ENCODE assay signal across 24 cellular contexts in the genomic region with DNA sequence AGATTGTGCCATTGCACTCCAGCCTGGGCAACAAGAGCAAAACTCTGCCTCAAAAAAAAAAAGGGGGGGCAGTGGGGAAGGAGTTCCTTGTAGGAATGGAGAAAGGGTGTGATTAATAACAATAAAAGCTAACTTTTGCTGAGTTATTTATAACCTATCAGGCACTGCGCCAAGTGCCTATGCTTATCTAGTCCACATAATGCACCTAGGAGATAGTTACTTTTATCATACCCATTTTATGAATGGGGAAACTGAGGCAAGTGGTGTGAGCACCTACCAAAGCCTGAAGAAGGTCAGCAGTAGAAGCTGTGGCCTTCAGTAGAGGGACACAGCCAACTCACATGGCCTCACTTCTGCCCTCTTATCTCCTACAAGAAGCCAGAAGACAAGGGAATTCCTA. TPM values are rescaled to one million over a fixed set of nuclear protein-coding genes. Genes with fewer than 3 reads are reported as not detected.
"Had no signal": no experiment of that assay in that cellular context is flagged by ENCODE, and none has a peak within 500 bp of the region (broad histone marks: within the 10 kb centered on the region; RNA-seq: fewer than 3 reads in every experiment).

No MANE protein-coding gene starts in this region.

- H3K9me3 ChIP-seq: gastrocnemius medialis, lower lobe of right lung, prostate gland, right atrium auricular region, sigmoid colon, thyroid gland had no signal

- ATAC-seq: esophagus mucosa; gastrocnemius medialis; left ventricle myocardium superior; lower lobe of right lung; naive thymus-derived CD8-positive, alpha-beta T cell; stimulated activated effector memory CD8-positive, alpha-beta T cell treated with anti-CD3 and anti-CD28 coated beads, Interleukin-12 subunit alpha, Interleukin-12 subunit beta, amount 100 ng/mL, for 72 hours had no signal

- H3K4me1 Mint-ChIP-seq: endodermal cell; nephron progenitor cell; stimulated activated effector memory CD8-positive, alpha-beta T cell treated with anti-CD3 and anti-CD28 coated beads, Interleukin-12 subunit alpha, Interleukin-12 subunit beta, amount 100 ng/mL, for 72 hours had no signal

- H3K27ac ChIP-seq: epithelial cell of prostate, gastrocnemius medialis, lower lobe of right lung, prostate gland, right atrium auricular region, sigmoid colon, stomach, thyroid gland had no signal

- H3K36me3 ChIP-seq: gastrocnemius medialis, lower lobe of right lung, prostate gland, right atrium auricular region, sigmoid colon, stomach, thyroid gland had no signal

- H3K36me3 Mint-ChIP-seq: stimulated activated effector memory CD8-positive, alpha-beta T cell treated with anti-CD3 and anti-CD28 coated beads, Interleukin-12 subunit alpha, Interleukin-12 subunit beta, amount 100 ng/mL, for 72 hours; type B pancreatic cell had no signal

- H3K9me3 Mint-ChIP-seq: dendritic cell treated with granulocyte-macrophage colony-stimulating factor and Interleukin-4, amounts not matched to agents 40 ng/mL and 50 ng/mL, for 4 days; endodermal cell; naive thymus-derived CD8-positive, alpha-beta T cell; nephron progenitor cell; stimulated activated effector memory CD8-positive, alpha-beta T cell treated with anti-CD3 and anti-CD28 coated beads, Interleukin-12 subunit alpha, Interleukin-12 subunit beta, amount 100 ng/mL, for 72 hours; type B pancreatic cell had no signal

- H3K27me3 ChIP-seq: gastrocnemius medialis, right atrium auricular region, thyroid gland had no signal

- H3K27ac Mint-ChIP-seq: dendritic cell treated with granulocyte-macrophage colony-stimulating factor and Interleukin-4, amounts not matched to agents 40 ng/mL and 50 ng/mL, for 4 days; endodermal cell; nephron progenitor cell; stimulated activated effector memory CD8-positive, alpha-beta T cell treated with anti-CD3 and anti-CD28 coated beads, Interleukin-12 subunit alpha, Interleukin-12 subunit beta, amount 100 ng/mL, for 72 hours; type B pancreatic cell had no signal

- H3K4me3 ChIP-seq: gastrocnemius medialis, lower lobe of right lung, prostate gland, right atrium auricular region, sigmoid colon, stomach, thyroid gland had no signal

- H3K27me3 Mint-ChIP-seq: naive thymus-derived CD8-positive, alpha-beta T cell had no signal

- H3K4me1 ChIP-seq: gastrocnemius medialis, lower lobe of right lung, prostate gland, right atrium auricular region, sigmoid colon, stomach, thyroid gland had no signal

- DNase-seq: effector CD8-positive, alpha-beta T cell; endodermal cell; foreskin fibroblast; gastrocnemius medialis; left ventricle myocardium superior; lower lobe of right lung; naive thymus-derived CD8-positive, alpha-beta T cell; nephron progenitor cell; nucleus accumbens; sigmoid colon; stimulated activated CD4-positive, alpha-beta T cell treated with anti-CD3 and anti-CD28 coated beads, Interleukin-2, amount 100 ng/mL, for 24 hours; stimulated activated CD4-positive, alpha-beta T cell treated with anti-CD3 and anti-CD28 coated beads, Interleukin-4, amount 100 ng/mL, for 24 hours; stimulated activated naive CD4-positive, alpha-beta T cell treated with Interleukin-2 at 50 U/mL for 16 hours; stomach; thyroid gland had no signal

- H3K4me3 Mint-ChIP-seq: dendritic cell treated with granulocyte-macrophage colony-stimulating factor and Interleukin-4, amounts not matched to agents 40 ng/mL and 50 ng/mL, for 4 days; endodermal cell; naive thymus-derived CD8-positive, alpha-beta T cell; nephron progenitor cell; stimulated activated effector memory CD8-positive, alpha-beta T cell treated with anti-CD3 and anti-CD28 coated beads, Interleukin-12 subunit alpha, Interleukin-12 subunit beta, amount 100 ng/mL, for 72 hours; type B pancreatic cell had no signal

RNA-seq across cellular contexts. Expression of a gene that starts 13.6 kb away (rescaled TPM):
- total RNA-seq: osteocyte had no signal
- polyA plus RNA-seq: keratinocyte had no signal
